In genomic region chr1:153985984-153986761, GRCh38 we compare ENCODE assay signal across 8 cellular contexts. TPM values are rescaled to one million over a fixed set of nuclear protein-coding genes. Genes with fewer than 3 reads are reported as not detected.
DNase-seq lines count a peak whose midpoint lies in the region; ATAC-seq and TF ChIP-seq lines count a peak whose summit lies in the region.

TSS of gene RAB13 (minus strand) at chr1:153986339. CDS start at chr1:153986236, 103 bp downstream.

- H3K27ac ChIP-seq in MM.1S (ENCODE audit: low read length) (peak within 1 kb of the TSS; percentile 77), suprapubic skin (peak within 1 kb of the TSS; percentile 90)

- H3K9me3 ChIP-seq in MM.1S (replicated peaks; ENCODE audit: insufficient read depth, low read length): no peaks in the 10 kb centered on the region
- H3K9me3 ChIP-seq in suprapubic skin: no peaks in the 10 kb centered on the region

- peaks cover 12% of the 10 kb centered on the region for H3F3A ChIP-seq in MM.1S (ENCODE audit: insufficient read depth, low read length)

- no peak for ATAC-seq in T-cell (replicated peaks in 1 of 4)
- no peak for ATAC-seq in HG02852 (IDR thresholded peaks at IDR 0.05; ENCODE audit: unreplicated experiment)

- TF ChIP-seq CTCF in MM.1S (IDR thresholded peaks at IDR 0.05; ENCODE audit: low read length): no peak
- no peak for TF ChIP-seq CTCF in endothelial cell (IDR thresholded peaks at IDR 0.05; ENCODE audit: unreplicated experiment)
- no peak for TF ChIP-seq CTCF in suprapubic skin (IDR thresholded peaks at IDR 0.05)

- peaks cover 5% of the 10 kb centered on the region; the same call in 1 of the 2 replicates for H3K27me3 ChIP-seq in MM.1S (replicated peaks; ENCODE audit: insufficient read depth, low read length)
- H3K27me3 ChIP-seq in suprapubic skin: no peaks in the 10 kb centered on the region

- H3K4me1 ChIP-seq in MM.1S (ENCODE audit: low read length): 0 out of 2 replicates have a peak, but pooled peaks cover 2% of the 10 kb centered on the region
- H3K4me1 ChIP-seq in suprapubic skin: peaks cover 36% of the 10 kb centered on the region

- H3K9me2 ChIP-seq in MM.1S (replicated peaks; ENCODE audit: insufficient read depth, low read length): no peaks in the 10 kb centered on the region

- H3K36me3 Mint-ChIP-seq in T-cell: peaks cover 5% of the 10 kb centered on the region
- H3K36me3 Mint-ChIP-seq in endothelial cell (ENCODE audit: low read depth, unreplicated experiment): peaks cover 36% of the 10 kb centered on the region

- TF ChIP-seq EP300 in suprapubic skin (IDR thresholded peaks at IDR 0.05): no peak

- POLR2A ChIA-PET in T-cell (lab: Charles Lee): interaction anchor here (0.6 to 0.7 kb wide), 3 partner anchors 13 to 286 kb away, joined by 3 to 4 read pairs (median 3); partner anchors contain the start of gene HAX1 (in 1 of the 2)

- H3K4me3 Mint-ChIP-seq in T-cell (peak within 1 kb of the TSS; percentile 55 to 69 (median 61)), endothelial cell (ENCODE audit: unreplicated experiment) (peak within 1 kb of the TSS; percentile 99)

- H3K4me3 ChIP-seq in MM.1S (ENCODE audit: low read length): peak within 1 kb of the TSS; percentile 48
- peak within 1 kb of the TSS; percentile 63 for H3K4me3 ChIP-seq in suprapubic skin

- peaks cover 6% of the 10 kb centered on the region for H3K79me2 ChIP-seq in MM.1S (ENCODE audit: low read length)

- WGBS in suprapubic skin: under 1% methylated on average over 17 of the region's 31 CpGs

- H3K9ac ChIP-seq in MM.1S (ENCODE audit: low read length): peak within 1 kb of the TSS; percentile 35; the same call in 1 of the 2 replicates

- peak in 1 of 2 donors; percentile 18 for TF ChIP-seq POLR2A in suprapubic skin (IDR thresholded peaks at IDR 0.05)

- no peaks in the 10 kb centered on the region for H4K20me1 ChIP-seq in MM.1S (ENCODE audit: insufficient read depth, low read length)

- H3K4me2 ChIP-seq in MM.1S (ENCODE audit: low read depth, low read length): peak within 1 kb of the TSS; percentile 85

- peak within 1 kb of the TSS; percentile 90 for H2AFZ ChIP-seq in MM.1S (ENCODE audit: low read length)

- H3K36me3 ChIP-seq in MM.1S (replicated peaks; ENCODE audit: insufficient read depth, low read length): no peaks in the 10 kb centered on the region; the same call in 1 of the 2 replicates
- H3K36me3 ChIP-seq in suprapubic skin: peaks cover 14% of the 10 kb centered on the region

- CTCF ChIA-PET in T-cell (lab: Charles Lee): interaction anchor here (0.6 to 2.2 kb wide), 19 partner anchors 9 to 1014 kb away, joined by 3 to 14 read pairs (median 5); partner anchors contain the start of genes JTB (in 2 of the 2), CHTOP (in 1 of the 2) and CREB3L4 (in 1 of the 2)

- no peaks in the 10 kb centered on the region for H3K9me3 Mint-ChIP-seq in T-cell
- no peaks in the 10 kb centered on the region for H3K9me3 Mint-ChIP-seq in endothelial cell (ENCODE audit: unreplicated experiment)

- peak; percentile 92 for DNase-seq in ELR (ENCODE audit: low read depth)
- no peak for DNase-seq in MM.1S
- DNase-seq in T-cell: no peak
- peak; percentile 81 for DNase-seq in endothelial cell (ENCODE audit: low spot score)
- DNase-seq in lung microvascular endothelial cell (ENCODE audit: low read depth in 2 of 2): peak; percentile 77 to 84
- DNase-seq in suprapubic skin (ENCODE audit: low spot score in 2 of 2): peak; percentile 93
- DNase-seq in middle frontal gyrus (ENCODE audit: extremely low spot score, low spot score): no peak

- H3K27me3 Mint-ChIP-seq in T-cell (peaks cover 9 to 16% of the 10 kb centered on the region in 2 donors), endothelial cell (ENCODE audit: unreplicated experiment) (peaks cover 15% of the 10 kb centered on the region)

- H3K27ac Mint-ChIP-seq in T-cell (peak within 1 kb of the TSS; percentile 84 to 90), endothelial cell (ENCODE audit: unreplicated experiment) (peak within 1 kb of the TSS; percentile 93)

- H3K4me1 Mint-ChIP-seq in T-cell (peaks cover 25 to 36% (median 30%) of the 10 kb centered on the region in 3 donors), endothelial cell (ENCODE audit: unreplicated experiment) (peaks cover 39% of the 10 kb centered on the region)

RNA-seq across cellular contexts. Expression of gene RAB13, which starts in this region (rescaled TPM):
- total RNA-seq in T-cell: 1 to 10 TPM in 4 of 5 donors, under 1 TPM in 1; 0.91 to 3.6 (median 2.6) TPM
- total RNA-seq in endothelial cell (ENCODE audit: unreplicated experiment): 419 TPM
- 36.8 and 45.2 TPM in 2 replicates for total RNA-seq in lung microvascular endothelial cell
- 10 to 100 TPM; 13.5 to 26.3 (median 23.4) TPM for total RNA-seq in suprapubic skin

Comparison
In these comparisons a context has a peak if more than half of its experiments do, and no peak if none do; other contexts are left out.
1. DNase-seq: peak in ELR (single experiment), endothelial cell (single experiment), lung microvascular endothelial cell (2 of 2) and suprapubic skin (2 of 2); none in MM.1S (single experiment), T-cell (0 of 34) and middle frontal gyrus (single experiment).